1 cellular context compared by ENCODE assay signal in genomic region chr15:72272213-72272996, GRCh38.
TF ChIP-seq lines count a peak whose summit lies in the region.

A gene with protein sequence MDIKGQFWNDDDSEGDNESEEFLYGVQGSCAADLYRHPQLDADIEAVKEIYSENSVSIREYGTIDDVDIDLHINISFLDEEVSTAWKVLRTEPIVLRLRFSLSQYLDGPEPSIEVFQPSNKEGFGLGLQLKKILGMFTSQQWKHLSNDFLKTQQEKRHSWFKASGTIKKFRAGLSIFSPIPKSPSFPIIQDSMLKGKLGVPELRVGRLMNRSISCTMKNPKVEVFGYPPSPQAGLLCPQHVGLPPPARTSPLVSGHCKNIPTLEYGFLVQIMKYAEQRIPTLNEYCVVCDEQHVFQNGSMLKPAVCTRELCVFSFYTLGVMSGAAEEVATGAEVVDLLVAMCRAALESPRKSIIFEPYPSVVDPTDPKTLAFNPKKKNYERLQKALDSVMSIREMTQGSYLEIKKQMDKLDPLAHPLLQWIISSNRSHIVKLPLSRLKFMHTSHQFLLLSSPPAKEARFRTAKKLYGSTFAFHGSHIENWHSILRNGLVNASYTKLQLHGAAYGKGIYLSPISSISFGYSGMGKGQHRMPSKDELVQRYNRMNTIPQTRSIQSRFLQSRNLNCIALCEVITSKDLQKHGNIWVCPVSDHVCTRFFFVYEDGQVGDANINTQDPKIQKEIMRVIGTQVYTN (minus strand): TSS chr15:72272554. CDS start chr15:72267477, 5,077 bp downstream.

TF ChIP-seq in K562, 482 proteins besides CTCF, POLR2A, EP300 and RAD21 (continued from another document and continues in another):
- TF ChIP-seq ATF6 (CRISPR knock-in tag; IDR thresholded peaks at IDR 0.05) (peak; percentile 85; the same call in 1 of the 2 replicates), ZHX1 (conservative IDR thresholded peaks at IDR 0.05; ENCODE audit: low read length) (no peak), PURB (CRISPR knock-in tag; IDR thresholded peaks at IDR 0.05; ENCODE audit: low read depth) (no peak), C11orf30 (IDR thresholded peaks at IDR 0.05; ENCODE audit: low read depth) (peak; percentile 76), FOXA3 (CRISPR knock-in tag; conservative IDR thresholded peaks at IDR 0.05 in 1 of 2, IDR thresholded peaks at IDR 0.05 in 1 of 2) (no peak), NFYB (IDR thresholded peaks at IDR 0.05; ENCODE audit: extremely low read depth, insufficient read length) (peak; percentile 42), RNF2 (IDR thresholded peaks at IDR 0.05) (peak; percentile 79), RBM17 (IDR thresholded peaks at IDR 0.05; ENCODE audit: borderline replicate concordance, low read depth, low read length) (no peak), UBTF (IDR thresholded peaks at IDR 0.05; ENCODE audit: borderline replicate concordance in 1 of 2, low read depth in 2 of 2, low read length in 2 of 2) (no peak), ELF1 (tag; IDR thresholded peaks at IDR 0.05) (peak; percentile 55; the same call in 1 of the 2 replicates), TEAD1 (CRISPR knock-in tag; IDR thresholded peaks at IDR 0.05) (0 out of 4 replicates have a peak, but pooled peaks of 1 of the 2 experiments have one; percentile 40), TARDBP (IDR thresholded peaks at IDR 0.05) (peak; percentile 68; the same call in 1 of the 2 replicates), ZKSCAN3 (CRISPR knock-in tag; IDR thresholded peaks at IDR 0.05) (no peak), ZNF121 (CRISPR knock-in tag; conservative IDR thresholded peaks at IDR 0.05) (no peak), MTA1 (IDR thresholded peaks at IDR 0.05; ENCODE audit: borderline replicate concordance) (peak; percentile 23; the same call in 1 of the 2 replicates), PHF20 (IDR thresholded peaks at IDR 0.05; ENCODE audit: partially characterized antibody) (peak; percentile 64), SUPT5H (IDR thresholded peaks at IDR 0.05) (peak; percentile 60), ELF2 (CRISPR knock-in tag; IDR thresholded peaks at IDR 0.05) (0 out of 2 replicates have a peak, but pooled peaks have one; percentile 20), TCF3 (CRISPR knock-in tag; IDR thresholded peaks at IDR 0.05) (no peak), TAF7 (tag; IDR thresholded peaks at IDR 0.05) (no peak), MAFK (IDR thresholded peaks at IDR 0.05; ENCODE audit: low read length) (no peak), ETV6 (IDR thresholded peaks at IDR 0.05; ENCODE audit: borderline replicate concordance in 1 of 2, low read depth in 2 of 2, low read length in 1 of 2) (0 out of 4 replicates have a peak, but pooled peaks of 1 of the 2 experiments have one; percentile 40), ETV6 (CRISPR knock-in tag; IDR thresholded peaks at IDR 0.05; ENCODE audit: borderline replicate concordance) (no peak), NFE2 (IDR thresholded peaks at IDR 0.05; ENCODE audit: low read depth) (no peak), FOXP1 (CRISPR knock-in tag; IDR thresholded peaks at IDR 0.05) (no peak), ZFP1 (CRISPR knock-in tag; IDR thresholded peaks at IDR 0.05) (no peak), HES1 (IDR thresholded peaks at IDR 0.05; ENCODE audit: low read depth) (no peak), ZNF12 (CRISPR knock-in tag; IDR thresholded peaks at IDR 0.05) (no peak), SMAD1 (IDR thresholded peaks at IDR 0.05; ENCODE audit: low read depth, low read length, partially characterized antibody) (no peak), ZNF830 (CRISPR knock-in tag; IDR thresholded peaks at IDR 0.05) (no peak), SMARCA4 (IDR thresholded peaks at IDR 0.05) (no peak), ZNF668 (CRISPR knock-in tag; IDR thresholded peaks at IDR 0.05) (0 out of 2 replicates have a peak, but pooled peaks have one; percentile 18), MBD1 (CRISPR knock-in tag; IDR thresholded peaks at IDR 0.05) (no peak), RBFOX2 (IDR thresholded peaks at IDR 0.05; ENCODE audit: low read depth, low read length) (peak; percentile 85), SRF (CRISPR knock-in tag; IDR thresholded peaks at IDR 0.05) (peak in 1 of 2 experiments; percentile 15; a peak in 2 of 4 replicates), BRD9 (IDR thresholded peaks at IDR 0.05; ENCODE audit: low read depth, partially characterized antibody) (no peak), FOXM1 (IDR thresholded peaks at IDR 0.05; ENCODE audit: low read depth) (no peak), FOXM1 (CRISPR knock-in tag; IDR thresholded peaks at IDR 0.05; ENCODE audit: low read depth) (peak; percentile 57; the same call in 1 of the 2 replicates), ZNF263 (CRISPR knock-in tag; IDR thresholded peaks at IDR 0.05; ENCODE audit: borderline replicate concordance) (peak; percentile 25; the same call in 1 of the 2 replicates), ZNF561 (CRISPR knock-in tag; conservative IDR thresholded peaks at IDR 0.05) (no peak), CREM (IDR thresholded peaks at IDR 0.05; ENCODE audit: low read depth) (peak; percentile 89), THAP12 (CRISPR knock-in tag; IDR thresholded peaks at IDR 0.05) (peak; percentile 98), TAF1 (IDR thresholded peaks at IDR 0.05; ENCODE audit: control insufficient read depth, extremely low read depth, insufficient read depth, low read length, severe bottlenecking) (peak; percentile 59), LCOR (CRISPR knock-in tag; IDR thresholded peaks at IDR 0.05) (peak; percentile 67), NBN (IDR thresholded peaks at IDR 0.05; ENCODE audit: low read depth) (peak; percentile 71; the same call in 1 of the 2 replicates), BHLHE40 (IDR thresholded peaks at IDR 0.05; ENCODE audit: low read length) (peak; percentile 95), EGR1 (conservative IDR thresholded peaks at IDR 0.05) (peak; percentile 68), ATF4 (CRISPR knock-in tag; IDR thresholded peaks at IDR 0.05) (no peak)
- TF ChIP-seq, protein P1, sequence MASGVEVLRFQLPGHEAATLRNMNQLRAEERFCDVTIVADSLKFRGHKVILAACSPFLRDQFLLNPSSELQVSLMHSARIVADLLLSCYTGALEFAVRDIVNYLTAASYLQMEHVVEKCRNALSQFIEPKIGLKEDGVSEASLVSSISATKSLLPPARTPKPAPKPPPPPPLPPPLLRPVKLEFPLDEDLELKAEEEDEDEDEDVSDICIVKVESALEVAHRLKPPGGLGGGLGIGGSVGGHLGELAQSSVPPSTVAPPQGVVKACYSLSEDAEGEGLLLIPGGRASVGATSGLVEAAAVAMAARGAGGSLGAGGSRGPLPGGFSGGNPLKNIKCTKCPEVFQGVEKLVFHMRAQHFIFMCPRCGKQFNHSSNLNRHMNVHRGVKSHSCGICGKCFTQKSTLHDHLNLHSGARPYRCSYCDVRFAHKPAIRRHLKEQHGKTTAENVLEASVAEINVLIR (CRISPR knock-in tag; IDR thresholded peaks at IDR 0.05) = peak; percentile 78
- TF ChIP-seq, protein P2, sequence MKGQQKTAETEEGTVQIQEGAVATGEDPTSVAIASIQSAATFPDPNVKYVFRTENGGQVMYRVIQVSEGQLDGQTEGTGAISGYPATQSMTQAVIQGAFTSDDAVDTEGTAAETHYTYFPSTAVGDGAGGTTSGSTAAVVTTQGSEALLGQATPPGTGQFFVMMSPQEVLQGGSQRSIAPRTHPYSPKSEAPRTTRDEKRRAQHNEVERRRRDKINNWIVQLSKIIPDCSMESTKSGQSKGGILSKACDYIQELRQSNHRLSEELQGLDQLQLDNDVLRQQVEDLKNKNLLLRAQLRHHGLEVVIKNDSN (CRISPR knock-in tag; IDR thresholded peaks at IDR 0.05) = peak; percentile 96
